In genomic region chr2:24667542-24667941, GRCh38 we compare ENCODE assay signal across 16 cellular contexts.
DNase-seq lines count a peak whose midpoint lies in the region; ATAC-seq and TF ChIP-seq lines count a peak whose summit lies in the region.
"Had no signal": no experiment of that assay in that cellular context is flagged by ENCODE, and none has a peak within 500 bp of the region (broad histone marks: within the 10 kb centered on the region; RNA-seq: fewer than 3 reads in every experiment).

No MANE protein-coding gene starts in this region.

- no peak overlapping the region for H3K4me3 Mint-ChIP-seq in activated CD4-positive, alpha-beta T cell treated with anti-CD3 and anti-CD28 coated beads for 36 hours
- H3K4me3 Mint-ChIP-seq in WTC11 (no peak overlapping the region), progenitor cell of endocrine pancreas (ENCODE audit: low read depth) (no peak overlapping the region)
- no peak overlapping the region for H3K4me3 Mint-ChIP-seq in central memory CD8-positive, alpha-beta T cell
- H3K4me3 Mint-ChIP-seq: B cell; CD4-positive, alpha-beta T cell; CD8-positive, alpha-beta T cell had no signal

- intact Hi-C loops in activated CD4-positive, alpha-beta T cell treated with anti-CD3 and anti-CD28 coated beads for 36 hours (cut with DNase I, micrococcal nuclease), result no loop called here

- TF ChIP-seq CTCF in WTC11 (IDR thresholded peaks at IDR 0.05) (no peak), progenitor cell of endocrine pancreas (IDR thresholded peaks at IDR 0.05; ENCODE audit: unreplicated experiment) (no peak)

- no peaks in the 10 kb centered on the region for H3K27me3 Mint-ChIP-seq in activated CD4-positive, alpha-beta T cell treated with anti-CD3 and anti-CD28 coated beads for 36 hours
- H3K27me3 Mint-ChIP-seq in WTC11 (ENCODE audit: low read depth) (no peaks in the 10 kb centered on the region), progenitor cell of endocrine pancreas (no peaks in the 10 kb centered on the region)
- H3K27me3 Mint-ChIP-seq in central memory CD8-positive, alpha-beta T cell, result no peaks in the 10 kb centered on the region
- H3K27me3 Mint-ChIP-seq: B cell; CD4-positive, alpha-beta T cell had no signal

- no peak for DNase-seq in activated CD4-positive, alpha-beta T cell treated with anti-CD3 and anti-CD28 coated beads for 36 hours
- no peak for DNase-seq in activated CD4-positive, alpha-beta T cell treated with anti-CD3 and anti-CD28 coated beads, Interleukin-2, amount 50 U/mL, for 1 hour
- DNase-seq in WTC11 (ENCODE audit: low spot score) (no peak), progenitor cell of endocrine pancreas (ENCODE audit: low spot score, unreplicated experiment) (no peak), NCI-H2227 treated with DMSO at 0.1 percent for 48 hours (lab: John Stamatoyannopoulos, UW) (no peak)
- no peak for DNase-seq in central memory CD8-positive, alpha-beta T cell (ENCODE audit: low spot score in 2 of 2)
- DNase-seq: AML-193; Caco-2; Calu3; CD4-positive, alpha-beta T cell; CD8-positive, alpha-beta T cell; DMS79 treated with DMSO at 0.1 percent for 48 hours; GF-D8 had no signal

- H3K27ac Mint-ChIP-seq in activated CD4-positive, alpha-beta T cell treated with anti-CD3 and anti-CD28 coated beads for 36 hours, result peak overlapping the region; percentile 20
- H3K27ac Mint-ChIP-seq in WTC11 (peak overlapping the region; percentile 38; the same call in 1 of the 2 replicates), progenitor cell of endocrine pancreas (peak overlapping the region; percentile 38)
- peak overlapping the region; percentile 47 for H3K27ac Mint-ChIP-seq in central memory CD8-positive, alpha-beta T cell (ENCODE audit: low read depth)
- H3K27ac Mint-ChIP-seq: B cell; CD4-positive, alpha-beta T cell; CD8-positive, alpha-beta T cell had no signal

- peaks cover 4% of the 10 kb centered on the region for H3K36me3 Mint-ChIP-seq in activated CD4-positive, alpha-beta T cell treated with anti-CD3 and anti-CD28 coated beads for 36 hours (ENCODE audit: low read depth)
- H3K36me3 Mint-ChIP-seq in WTC11 (no peaks in the 10 kb centered on the region), progenitor cell of endocrine pancreas (ENCODE audit: insufficient read depth) (no peaks in the 10 kb centered on the region)
- peaks cover 13% of the 10 kb centered on the region for H3K36me3 Mint-ChIP-seq in central memory CD8-positive, alpha-beta T cell (ENCODE audit: insufficient read depth)

- CTCF ChIA-PET in activated CD4-positive, alpha-beta T cell treated with anti-CD3 and anti-CD28 coated beads for 36 hours (lab: Charles Lee), result no interaction called here
- CTCF ChIA-PET in WTC11 (lab: Charles Lee), result no interaction called here

- no peaks in the 10 kb centered on the region for H3K9me3 Mint-ChIP-seq in activated CD4-positive, alpha-beta T cell treated with anti-CD3 and anti-CD28 coated beads for 36 hours (ENCODE audit: low read depth)
- H3K9me3 Mint-ChIP-seq in WTC11, result no peaks in the 10 kb centered on the region
- H3K9me3 Mint-ChIP-seq in central memory CD8-positive, alpha-beta T cell, result no peaks in the 10 kb centered on the region
- H3K9me3 Mint-ChIP-seq in progenitor cell of endocrine pancreas (ENCODE audit: low read depth), result no peaks in the 10 kb centered on the region
- H3K9me3 Mint-ChIP-seq: CD4-positive, alpha-beta T cell; CD8-positive, alpha-beta T cell had no signal

- H3K4me1 Mint-ChIP-seq in activated CD4-positive, alpha-beta T cell treated with anti-CD3 and anti-CD28 coated beads for 36 hours, result peaks cover 5% of the 10 kb centered on the region
- no peaks in the 10 kb centered on the region for H3K4me1 Mint-ChIP-seq in WTC11
- peaks cover 16% of the 10 kb centered on the region for H3K4me1 Mint-ChIP-seq in central memory CD8-positive, alpha-beta T cell
- peaks cover 3% of the 10 kb centered on the region for H3K4me1 Mint-ChIP-seq in progenitor cell of endocrine pancreas (ENCODE audit: low read depth)
- H3K4me1 Mint-ChIP-seq: B cell had no signal

- POLR2A ChIA-PET in activated CD4-positive, alpha-beta T cell treated with anti-CD3 and anti-CD28 coated beads for 36 hours (lab: Charles Lee), result no interaction called here
- POLR2A ChIA-PET in WTC11 (lab: Charles Lee), result no interaction called here

- no peak for ATAC-seq in activated CD4-positive, alpha-beta T cell treated with anti-CD3 and anti-CD28 coated beads for 36 hours
- no peak for ATAC-seq in WTC11
- no peak for ATAC-seq in central memory CD8-positive, alpha-beta T cell (replicated peaks; ENCODE audit: extremely low read depth, poor library complexity, severe bottlenecking)
- ATAC-seq in GM19463 (IDR thresholded peaks at IDR 0.05; ENCODE audit: unreplicated experiment), result no peak
- ATAC-seq: A549; CD8-positive, alpha-beta T cell had no signal

TF ChIP-seq in WTC11, 78 proteins besides CTCF, POLR2A, EP300 and RAD21:
- no peak for TF ChIP-seq ZNF121 (CRISPR knock-in tag; IDR thresholded peaks at IDR 0.05)
- TF ChIP-seq GTF2I (CRISPR knock-in tag; conservative IDR thresholded peaks at IDR 0.05), result no peak
- TF ChIP-seq CREB1 (CRISPR knock-in tag; IDR thresholded peaks at IDR 0.05), result no peak
- TF ChIP-seq MXD4 (CRISPR knock-in tag; IDR thresholded peaks at IDR 0.05; ENCODE audit: borderline replicate concordance), result no peak
- TF ChIP-seq ESRRA (CRISPR knock-in tag; IDR thresholded peaks at IDR 0.05; ENCODE audit: borderline replicate concordance), result no peak
- TF ChIP-seq RORB (CRISPR knock-in tag; IDR thresholded peaks at IDR 0.05), result no peak
- TF ChIP-seq SOX15 (CRISPR knock-in tag; IDR thresholded peaks at IDR 0.05), result no peak
- TF ChIP-seq IRF2 (CRISPR knock-in tag; IDR thresholded peaks at IDR 0.05; ENCODE audit: borderline replicate concordance, low read depth), result no peak
